Comparison of ENCODE assay signal across 9 cellular contexts in genomic region chr2:12720181-12720580, GRCh38. TPM values are rescaled to one million over a fixed set of nuclear protein-coding genes. Genes with fewer than 3 reads are reported as not detected.
A peak's percentile ranks its signal among the peaks of the same experiment; 100 is the strongest.
DNase-seq lines count a peak whose midpoint lies in the region; ATAC-seq and TF ChIP-seq lines count a peak whose summit lies in the region.
"Had no signal": no experiment of that assay in that cellular context is flagged by ENCODE, and none has a peak within 500 bp of the region (broad histone marks: within the 10 kb centered on the region; RNA-seq: fewer than 3 reads in every experiment).

No MANE protein-coding gene starts in this region.

- H3K27me3 Mint-ChIP-seq in activated T-cell treated with anti-CD3 and anti-CD28 coated beads, Interleukin-2, amount 50 U/mL, for 24 hours = peaks cover 3% of the 10 kb centered on the region
- peaks cover 17% of the 10 kb centered on the region for H3K27me3 Mint-ChIP-seq in activated T-helper 2 cell treated with anti-CD3 and anti-CD28 coated beads, Interferon-gamma antibody, Interleukin-2, Interleukin-4, amounts not matched to agents 10 μg/mL and 5 μg/mL and 100 μg/mL, durations not matched to agents 14 hours and 24 hours and 36 hours (ENCODE audit: low read depth)

- no peaks in the 10 kb centered on the region for H3K9me3 ChIP-seq in tibial nerve

- 0 to 7% methylated on average over 1 of the region's 1 CpG for WGBS in tibial nerve, 2 donors

- peak overlapping the region; percentile 4 for H3K4me3 ChIP-seq in kidney epithelial cell (ENCODE audit: low read depth, low read length)
- H3K4me3 ChIP-seq in tibial nerve = peak overlapping the region; percentile 85 to 91 (median 86)

- H3K4me1 Mint-ChIP-seq in activated T-cell treated with anti-CD3 and anti-CD28 coated beads, Interleukin-2, amount 50 U/mL, for 24 hours (ENCODE audit: low read depth) = peaks cover 79% of the 10 kb centered on the region
- peaks cover 65% of the 10 kb centered on the region for H3K4me1 Mint-ChIP-seq in activated T-helper 2 cell treated with anti-CD3 and anti-CD28 coated beads, Interferon-gamma antibody, Interleukin-2, Interleukin-4, amounts not matched to agents 10 μg/mL and 5 μg/mL and 100 μg/mL, durations not matched to agents 14 hours and 24 hours and 36 hours (ENCODE audit: low read depth)

- peaks cover 0 to 58% (median 14%) of the 10 kb centered on the region in 4 donors for H3K4me1 ChIP-seq in tibial nerve

- peak overlapping the region; percentile 54 to 96 (median 94) for H3K27ac ChIP-seq in tibial nerve

- H3K36me3 ChIP-seq in kidney epithelial cell (ENCODE audit: control insufficient read depth, insufficient read depth, low read length) = no peaks in the 10 kb centered on the region
- peaks cover 0 to 21% (median 0%) of the 10 kb centered on the region in 3 donors for H3K36me3 ChIP-seq in tibial nerve

- intact Hi-C loops in activated T-helper 2 cell treated with anti-CD3 and anti-CD28 coated beads, Interferon-gamma antibody, Interleukin-2, Interleukin-4, amounts not matched to agents 10 μg/mL and 5 μg/mL and 100 μg/mL, durations not matched to agents 14 hours and 24 hours and 36 hours (cut with micrococcal nuclease) = loop anchor here (2.0 to 10.0 kb wide), 3 partner anchors 287 to 1375 kb away; partner anchors contain the start of gene ROCK2

- H3K4me3 Mint-ChIP-seq in activated T-cell treated with anti-CD3 and anti-CD28 coated beads, Interleukin-2, amount 50 U/mL, for 24 hours = peak overlapping the region; percentile 89
- H3K4me3 Mint-ChIP-seq in activated T-helper 2 cell treated with anti-CD3 and anti-CD28 coated beads, Interferon-gamma antibody, Interleukin-2, Interleukin-4, amounts not matched to agents 10 μg/mL and 5 μg/mL and 100 μg/mL, durations not matched to agents 14 hours and 24 hours and 36 hours (ENCODE audit: low read depth) = peak overlapping the region; percentile 97

- no peak for TF ChIP-seq POLR2A in tibial nerve (IDR thresholded peaks at IDR 0.05)

- no peaks in the 10 kb centered on the region for H3K9me3 Mint-ChIP-seq in activated T-cell treated with anti-CD3 and anti-CD28 coated beads, Interleukin-2, amount 50 U/mL, for 24 hours
- H3K9me3 Mint-ChIP-seq in activated T-helper 2 cell treated with anti-CD3 and anti-CD28 coated beads, Interferon-gamma antibody, Interleukin-2, Interleukin-4, amounts not matched to agents 10 μg/mL and 5 μg/mL and 100 μg/mL, durations not matched to agents 14 hours and 24 hours and 36 hours = no peaks in the 10 kb centered on the region

- no peak for ATAC-seq in GM21367 (IDR thresholded peaks at IDR 0.05; ENCODE audit: unreplicated experiment)

- peaks cover 8% of the 10 kb centered on the region for H3K27me3 ChIP-seq in kidney epithelial cell (ENCODE audit: control insufficient read depth, insufficient read depth, low read length)
- H3K27me3 ChIP-seq in tibial nerve = no peaks in the 10 kb centered on the region

- TF ChIP-seq EP300 in tibial nerve (IDR thresholded peaks at IDR 0.05) = no peak

- H3K36me3 Mint-ChIP-seq in activated T-cell treated with anti-CD3 and anti-CD28 coated beads, Interleukin-2, amount 50 U/mL, for 24 hours (ENCODE audit: low read depth) = peaks cover 36% of the 10 kb centered on the region
- H3K36me3 Mint-ChIP-seq in activated T-helper 2 cell treated with anti-CD3 and anti-CD28 coated beads, Interferon-gamma antibody, Interleukin-2, Interleukin-4, amounts not matched to agents 10 μg/mL and 5 μg/mL and 100 μg/mL, durations not matched to agents 14 hours and 24 hours and 36 hours (ENCODE audit: low read depth) = peaks cover 31% of the 10 kb centered on the region

- TF ChIP-seq CTCF in kidney epithelial cell (IDR thresholded peaks at IDR 0.05; ENCODE audit: insufficient read depth, low read length, poor library complexity, severe bottlenecking) (no peak), tibial nerve (IDR thresholded peaks at IDR 0.05) (no peak)

- no peak overlapping the region for H3K27ac Mint-ChIP-seq in activated T-cell treated with anti-CD3 and anti-CD28 coated beads, Interleukin-2, amount 50 U/mL, for 24 hours
- no peak overlapping the region for H3K27ac Mint-ChIP-seq in activated T-helper 2 cell treated with anti-CD3 and anti-CD28 coated beads, Interferon-gamma antibody, Interleukin-2, Interleukin-4, amounts not matched to agents 10 μg/mL and 5 μg/mL and 100 μg/mL, durations not matched to agents 14 hours and 24 hours and 36 hours

- DNase-seq in activated T-cell treated with anti-CD3 and anti-CD28 coated beads, Interleukin-2, amount 50 U/mL, for 24 hours = no peak
- DNase-seq in activated T-cell treated with anti-CD3 and anti-CD28 coated beads for 4 hours (no peak), kidney epithelial cell (ENCODE audit: low read depth) (no peak), tibial nerve (ENCODE audit: low spot score in 2 of 2) (no peak), A172 (ENCODE audit: low spot score) (no peak), SIG-M5 (lab: John Stamatoyannopoulos, UW) (no peak)
- no peak for DNase-seq in activated T-helper 2 cell treated with anti-CD3 and anti-CD28 coated beads, Interferon-gamma antibody, Interleukin-2, Interleukin-4, amounts not matched to agents 10 μg/mL and 5 μg/mL and 100 μg/mL, durations not matched to agents 14 hours and 24 hours and 36 hours (ENCODE audit: low spot score)
- DNase-seq: activated CD8-positive, alpha-beta memory T cell treated with anti-CD3 and anti-CD28 coated beads, Interleukin-2, amount 50 U/mL, for 4 hours had no signal

RNA-seq across cellular contexts. Expression of gene TRIB2, which starts 3.4 kb away (rescaled TPM):
- total RNA-seq in activated T-helper 2 cell treated with anti-CD3 and anti-CD28 coated beads, Interferon-gamma antibody, Interleukin-2, Interleukin-4, amounts not matched to agents 10 μg/mL and 5 μg/mL and 100 μg/mL, durations not matched to agents 14 hours and 24 hours and 36 hours = 3.9 TPM in 2 replicates
- total RNA-seq in kidney epithelial cell (16.9 and 32.0 TPM in 2 replicates), tibial nerve (100 to 1,000 TPM; 182 to 554 (median 315) TPM)
- 2.0 and 8.3 TPM in 2 replicates for total RNA-seq in A172 (2014; rRNA removed; shearing (Covaris generic))
